In the genomic region with DNA sequence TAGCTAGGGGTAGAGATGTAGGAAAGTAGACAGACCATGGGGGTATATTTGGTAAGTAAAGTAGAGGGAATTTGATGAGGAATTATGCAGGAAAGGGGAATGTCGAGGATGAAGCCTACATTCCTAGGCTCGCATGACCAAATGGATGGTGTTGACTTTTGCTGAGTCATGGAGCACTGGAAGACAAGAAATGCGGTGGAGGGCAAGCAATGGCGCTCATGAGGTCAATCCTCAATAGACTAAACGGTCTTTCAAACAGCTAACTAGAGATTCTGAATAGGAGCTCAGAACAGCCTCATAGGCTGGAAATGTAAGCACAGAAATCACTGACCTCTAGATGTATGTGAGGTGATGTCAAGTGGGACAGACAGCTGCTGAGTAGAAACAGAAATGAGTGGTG, we compare ENCODE assay signal across 19 cellular contexts. TPM values are rescaled to one million over a fixed set of nuclear protein-coding genes. Genes with fewer than 3 reads are reported as not detected.
DNase-seq lines count a peak whose midpoint lies in the region; ATAC-seq, FAIRE-seq and TF ChIP-seq lines count a peak whose summit lies in the region.
"Had no signal": no experiment of that assay in that cellular context is flagged by ENCODE, and none has a peak within 500 bp of the region (broad histone marks: within the 10 kb centered on the region; RNA-seq: fewer than 3 reads in every experiment).

No MANE protein-coding gene starts in this region.

- intact Hi-C loops in Calu3 (cut with micrococcal nuclease; ENCODE audit: unreplicated experiment) (loop anchor here (1.0 to 5.0 kb wide), 6 partner anchors 48 to 787 kb away; no protein-coding TSS in a partner anchor), endothelial cell of umbilical vein (cut with micrococcal nuclease) (loop anchor here (1.0 kb wide), 3 partner anchors 67 to 259 kb away; no protein-coding TSS in a partner anchor)

- H3K27me3 ChIP-seq in endothelial cell of umbilical vein (ENCODE audit: control insufficient read depth in 2 of 2, insufficient read depth in 2 of 2, low read length in 2 of 2) (no peaks in the 10 kb centered on the region), neuronal stem cell (ENCODE audit: control insufficient read depth in 3 of 3, insufficient read depth in 3 of 3, low read depth in 1 of 3, low read length in 3 of 3) (no peaks in the 10 kb centered on the region)
- H3K27me3 ChIP-seq: transverse colon had no signal

- H2BK15ac ChIP-seq in neuronal stem cell (ENCODE audit: low read length): no peak overlapping the region

- H3K27me3 Mint-ChIP-seq in Calu3 (ENCODE audit: unreplicated experiment): no peaks in the 10 kb centered on the region

- dilution Hi-C loops in endothelial cell of umbilical vein (cut with MboI; ENCODE audit: extremely low pct_ligation_motif_present, low sequenced_read_pairs): no loop called here

- no peak overlapping the region for H4K91ac ChIP-seq in neuronal stem cell (ENCODE audit: low read depth, low read length, poor library complexity)

- H3K14ac ChIP-seq in neuronal stem cell (ENCODE audit: low read length): no peak overlapping the region

- CTCF ChIA-PET in Calu3 (lab: Charles Lee): interaction anchor here (1.6 kb wide), 1 partner anchor 167 kb away, joined by 19 read pairs; no protein-coding TSS in a partner anchor
- CTCF ChIA-PET in endothelial cell of umbilical vein (lab: Charles Lee): interaction anchor here (1.4 to 2.6 kb wide), 3 partner anchors 90 to 258 kb away, joined by 3 to 103 read pairs (median 26); no protein-coding TSS in a partner anchor

- H3K36me3 Mint-ChIP-seq in Calu3 (ENCODE audit: insufficient read depth, unreplicated experiment): peaks cover 5% of the 10 kb centered on the region

- H3K9me3 ChIP-seq in endothelial cell of umbilical vein (replicated peaks; ENCODE audit: control insufficient read depth, insufficient read depth, low read length) (no peaks in the 10 kb centered on the region), neuronal stem cell (replicated peaks in 1 of 2; ENCODE audit: control insufficient read depth in 2 of 2, insufficient read depth in 1 of 2, low read depth in 1 of 2, low read length in 2 of 2) (no peaks in the 10 kb centered on the region)
- H3K9me3 ChIP-seq: transverse colon had no signal

- H2BK5ac ChIP-seq in neuronal stem cell (ENCODE audit: low read length): no peak overlapping the region

- H4K20me1 ChIP-seq in endothelial cell of umbilical vein (replicated peaks; ENCODE audit: control insufficient read depth, extremely low read depth, insufficient read depth, low read length): no peaks in the 10 kb centered on the region

- H4K8ac ChIP-seq in neuronal stem cell (ENCODE audit: low read depth, low read length): no peak overlapping the region

- H3K4me1 Mint-ChIP-seq in Calu3 (ENCODE audit: low read depth, unreplicated experiment): peaks cover 50% of the 10 kb centered on the region

- FAIRE-seq in endothelial cell of umbilical vein (lab: Jason Lieb, UNC): no peak

- H3K36me3 ChIP-seq in endothelial cell of umbilical vein (ENCODE audit: control insufficient read depth in 2 of 2, extremely low read depth in 1 of 2, insufficient read depth in 2 of 2, low read length in 2 of 2): no peaks in the 10 kb centered on the region
- H3K36me3 ChIP-seq in neuronal stem cell (replicated peaks in 1 of 2; ENCODE audit: control insufficient read depth in 2 of 2, insufficient read depth in 2 of 2, low read length in 2 of 2): no peaks in the 10 kb centered on the region
- H3K36me3 ChIP-seq: transverse colon had no signal

- no peak overlapping the region for H3K9ac ChIP-seq in endothelial cell of umbilical vein (replicated peaks; ENCODE audit: extremely low read depth, insufficient read depth, low read length)
- H3K9ac ChIP-seq in neuronal stem cell (ENCODE audit: low read depth, low read length, poor library complexity): no peak overlapping the region

- H3K27ac ChIP-seq in endothelial cell of umbilical vein (ENCODE audit: insufficient read depth, low read depth, low read length) (no peak overlapping the region), neuronal stem cell (replicated peaks; ENCODE audit: low read length) (no peak overlapping the region)
- H3K27ac ChIP-seq: transverse colon had no signal

- H3K9me1 ChIP-seq in endothelial cell of umbilical vein (replicated peaks; ENCODE audit: control insufficient read depth, extremely low read depth, insufficient read depth, low read length): no peaks in the 10 kb centered on the region

- no peak overlapping the region for H3K4me3 Mint-ChIP-seq in Calu3 (ENCODE audit: low read depth, unreplicated experiment)

- H3K9me3 Mint-ChIP-seq in Calu3 (ENCODE audit: low read depth, unreplicated experiment): peaks cover 3% of the 10 kb centered on the region

- H3K27ac Mint-ChIP-seq in Calu3 (ENCODE audit: unreplicated experiment): peak overlapping the region; percentile 27

- H2BK120ac ChIP-seq in neuronal stem cell (ENCODE audit: low read depth, low read length): no peak overlapping the region

- no peak overlapping the region for H2AK5ac ChIP-seq in neuronal stem cell (ENCODE audit: low read depth, low read length)

- no peak overlapping the region for H3K4me3 ChIP-seq in endothelial cell of umbilical vein (replicated peaks in 1 of 3; ENCODE audit: insufficient read depth in 1 of 3, low read depth in 1 of 3, low read length in 3 of 3)
- no peak overlapping the region for H3K4me3 ChIP-seq in neuronal stem cell (ENCODE audit: low read length in 2 of 2)
- H3K4me3 ChIP-seq: transverse colon had no signal

- no peak overlapping the region for H3K23ac ChIP-seq in neuronal stem cell (ENCODE audit: low read depth, low read length, poor library complexity)

- no peak for TF ChIP-seq POLR2A in endothelial cell of umbilical vein (IDR thresholded peaks at IDR 0.05; ENCODE audit: low read depth, low read length)

- 100% methylated on average over 1 of the region's 5 CpGs; no CpG with 5 or more reads in 1 of the 2 donors for WGBS in neuronal stem cell (ENCODE audit: extremely low coverage in 2 of 2, insufficient read length in 2 of 2, insufficient replicate concordance in 1 of 2), 2 donors

- POLR2A ChIA-PET in endothelial cell of umbilical vein (lab: Charles Lee): no interaction called here

- TF ChIP-seq CTCF in Calu3 (IDR thresholded peaks at IDR 0.05; ENCODE audit: unreplicated experiment) (no peak), endothelial cell of umbilical vein (IDR thresholded peaks at IDR 0.05; ENCODE audit: extremely low read depth in 1 of 2, insufficient read depth in 1 of 2, low read depth in 1 of 2, low read length in 2 of 2) (no peak)

- H3K4me1 ChIP-seq in endothelial cell of umbilical vein (ENCODE audit: control insufficient read depth, extremely low read depth, insufficient read depth, low read length) (no peaks in the 10 kb centered on the region), neuronal stem cell (ENCODE audit: control insufficient read depth in 2 of 2, insufficient read depth in 1 of 2, low read depth in 1 of 2, low read length in 2 of 2) (peaks cover 2 to 9% of the 10 kb centered on the region in 2 donors)
- H3K4me1 ChIP-seq: transverse colon had no signal

- H2BK12ac ChIP-seq in neuronal stem cell (ENCODE audit: low read length): no peak overlapping the region

- H3K79me1 ChIP-seq in neuronal stem cell (ENCODE audit: low read depth, low read length): no peaks in the 10 kb centered on the region

- H3K18ac ChIP-seq in neuronal stem cell (ENCODE audit: low read length): no peak overlapping the region

- H3K4me2 ChIP-seq in endothelial cell of umbilical vein (ENCODE audit: insufficient read depth, low read length) (no peak overlapping the region), neuronal stem cell (ENCODE audit: insufficient read depth, low read length, poor library complexity, severe bottlenecking) (no peak overlapping the region)

- BruUV-seq in Calu3 (replicated peaks; lab: Mats Ljungman, UMichigan): no TSS peak
- no TSS peak for BruUV-seq in endothelial cell of umbilical vein (replicated peaks; lab: Mats Ljungman, UMichigan)

- H2AFZ ChIP-seq in endothelial cell of umbilical vein (ENCODE audit: low read depth, low read length) (peak overlapping the region; percentile 40), neuronal stem cell (ENCODE audit: low read length) (peak overlapping the region; percentile 40)

- DNase-seq in Calu3 (no peak), NCI-H460 (ENCODE audit: extremely low read depth, low read depth) (peak; percentile 62), endothelial cell of umbilical vein (ENCODE audit: low read depth, low spot score) (no peak), neuronal stem cell (ENCODE audit: low spot score) (no peak), DMS 273 treated with DMSO at 0.1 percent for 48 hours (lab: John Stamatoyannopoulos, UW) (no peak)
- no peak for DNase-seq in stimulated activated naive CD4-positive, alpha-beta T cell (lab: John Stamatoyannopoulos, UW)
- DNase-seq: activated CD4-positive, alpha-beta T cell treated with anti-CD3 and anti-CD28 coated beads, Interleukin-2, amount 50 U/mL, for 1 hour; activated naive CD4-positive, alpha-beta T cell; activated T-cell treated with anti-CD3 and anti-CD28 coated beads for 4 hours; aorta; left colon; MM.1S; retina; stimulated activated naive CD8-positive, alpha-beta T cell treated with anti-CD3 and anti-CD28 coated beads, Interleukin-15, Interleukin-2, amounts not matched to agents 100 U/mL and 50 U/mL, for 24 hours; transverse colon had no signal

- H3K79me2 ChIP-seq in endothelial cell of umbilical vein (ENCODE audit: control insufficient read depth, insufficient read depth, low read length): no peaks in the 10 kb centered on the region

- ATAC-seq in GM21515 (IDR thresholded peaks at IDR 0.05; ENCODE audit: unreplicated experiment) (no peak), HG03460 (IDR thresholded peaks at IDR 0.05; ENCODE audit: unreplicated experiment) (no peak)
- ATAC-seq: left colon; Panc1; stimulated activated naive CD8-positive, alpha-beta T cell treated with anti-CD3 and anti-CD28 coated beads, Interleukin-15, Interleukin-2, amounts not matched to agents 100 U/mL and 50 U/mL, for 24 hours had no signal

- no peak overlapping the region for H3K4ac ChIP-seq in neuronal stem cell (ENCODE audit: low read length)

TF ChIP-seq in endothelial cell of umbilical vein, 7 proteins besides CTCF, POLR2A, EP300 and RAD21 (continues in another document):
- no peak for TF ChIP-seq GATA2 (IDR thresholded peaks at IDR 0.05; ENCODE audit: insufficient read depth, insufficient read length, low read depth, low read length)

RNA-seq across cellular contexts. Expression of gene FST, which starts 50.7 kb away (rescaled TPM):
- total RNA-seq in Calu3 (2022) (19.4 and 19.6 TPM in 2 replicates), endothelial cell of umbilical vein (13.4 and 46.0 TPM in 2 replicates)
- 71.1 and 84.8 TPM in 2 replicates for total RNA-seq in NCI-H460 (2014; rRNA removed; shearing (Covaris generic))
- polyA plus RNA-seq in NCI-H460 (2014; cell fraction: nucleus; rRNA removed): 8.3 and 12.4 TPM in 2 replicates
- polyA plus RNA-seq in endothelial cell of umbilical vein: 13.7 and 20.8 TPM in 2 replicates
- polyA plus RNA-seq in endothelial cell of umbilical vein (2011; cell fraction: cytosol; rRNA removed): 23.3 and 27.4 TPM in 2 replicates
- polyA plus RNA-seq in endothelial cell of umbilical vein (2011; cell fraction: nucleus; rRNA removed): 23.7 and 27.3 TPM in 2 replicates
- 17.1 and 19.2 TPM in 2 replicates for polyA plus RNA-seq in endothelial cell of umbilical vein (2012)
- 9.3 and 16.2 TPM in 2 replicates for polyA minus RNA-seq in endothelial cell of umbilical vein
- polyA minus RNA-seq in endothelial cell of umbilical vein (2011; cell fraction: cytosol; rRNA and poly(A)+ RNA removed): 1.3 TPM
- polyA minus RNA-seq in endothelial cell of umbilical vein (2011; cell fraction: nucleus; rRNA and poly(A)+ RNA removed): 7.7 and 8.4 TPM in 2 replicates
- 7.5 TPM for polyA plus RNA-seq in neuronal stem cell (2013, experiment 1 of 2)
- polyA plus RNA-seq in neuronal stem cell (2013, experiment 2 of 2): 7.1 TPM
- total RNA-seq: G401 had no signal
